Comparison of ENCODE assay signal across 1 cellular context in the genomic region with DNA sequence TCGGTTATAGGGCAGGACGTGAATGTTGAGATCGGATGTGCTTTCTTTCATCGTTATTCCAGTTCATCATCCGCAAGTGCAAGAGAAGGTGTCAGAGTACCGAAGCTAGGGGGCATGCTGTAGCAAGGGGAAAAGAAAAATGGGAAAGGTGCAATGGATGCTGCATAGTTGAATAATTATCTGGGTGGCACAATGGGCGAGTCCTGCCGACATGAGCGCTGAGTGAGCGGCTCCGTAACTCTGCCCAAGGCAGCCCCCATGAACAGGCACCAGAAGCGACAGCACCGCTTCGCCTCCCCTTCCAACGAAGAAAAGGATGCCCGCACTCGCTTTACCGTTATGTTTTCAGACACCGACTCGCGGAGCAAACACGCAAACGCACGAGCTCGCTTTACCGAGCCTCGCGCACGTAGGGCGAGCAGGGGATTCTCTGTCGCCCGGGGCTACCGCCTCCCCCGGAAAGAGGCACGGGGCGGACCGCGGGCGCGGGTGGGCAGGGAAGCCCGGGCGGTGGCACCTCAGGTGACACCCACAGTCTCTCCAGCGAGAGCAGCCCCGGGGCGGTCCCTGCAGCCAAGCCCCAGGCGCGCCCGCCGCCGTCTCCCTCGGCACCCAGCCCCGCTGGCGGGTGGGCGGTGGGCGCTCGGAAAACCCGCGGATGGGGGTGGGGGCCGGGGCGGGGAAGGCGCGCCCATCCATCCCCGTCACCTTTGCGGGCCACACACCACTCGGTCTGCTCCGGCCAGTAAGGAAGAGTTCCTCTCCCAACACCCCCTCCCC.
A peak's percentile ranks its signal among the peaks of the same experiment; 100 is the strongest.
TF ChIP-seq lines count a peak whose summit lies in the region.

No MANE protein-coding gene starts in this region.

TF ChIP-seq in HepG2, 621 proteins besides CTCF, POLR2A, EP300 and RAD21 (continued from another document and continues in another):
- TF ChIP-seq ZNF124 (CRISPR knock-in tag; IDR thresholded peaks at IDR 0.05) (no peak), ZNF335 (CRISPR knock-in tag; IDR thresholded peaks at IDR 0.05) (0 out of 2 replicates have a peak, but pooled peaks have one; percentile 35), ZNF292 (CRISPR knock-in tag; IDR thresholded peaks at IDR 0.05; ENCODE audit: borderline replicate concordance, low read depth) (peak; percentile 51; the same call in 1 of the 2 replicates), MEF2D (CRISPR knock-in tag; IDR thresholded peaks at IDR 0.05) (peak; percentile 39; the same call in 1 of the 2 replicates), ZNF121 (CRISPR knock-in tag; IDR thresholded peaks at IDR 0.05) (no peak), ZKSCAN1 (IDR thresholded peaks at IDR 0.05; ENCODE audit: low read length) (no peak), ZKSCAN8 (CRISPR knock-in tag; IDR thresholded peaks at IDR 0.05; ENCODE audit: borderline replicate concordance) (0 out of 2 replicates have a peak, but pooled peaks have one; percentile 30), CHD2 (IDR thresholded peaks at IDR 0.05; ENCODE audit: low read depth, low read length) (no peak), SAP130 (CRISPR knock-in tag; IDR thresholded peaks at IDR 0.05; ENCODE audit: low read depth) (peak; percentile 75), PHF20 (CRISPR knock-in tag; IDR thresholded peaks at IDR 0.05) (no peak), CCDC6 (CRISPR knock-in tag; IDR thresholded peaks at IDR 0.05) (no peak), ZNF720 (CRISPR knock-in tag; IDR thresholded peaks at IDR 0.05) (no peak), ZNF614 (CRISPR knock-in tag; IDR thresholded peaks at IDR 0.05; ENCODE audit: borderline replicate concordance) (0 out of 2 replicates have a peak, but pooled peaks have one; percentile 36), NR2C2 (CRISPR knock-in tag; IDR thresholded peaks at IDR 0.05; ENCODE audit: borderline replicate concordance) (no peak), ZFP1 (CRISPR knock-in tag; IDR thresholded peaks at IDR 0.05) (no peak), NRL (CRISPR knock-in tag; IDR thresholded peaks at IDR 0.05; ENCODE audit: borderline replicate concordance) (peak; percentile 37; the same call in 1 of the 2 replicates), ZBTB38 (CRISPR knock-in tag; IDR thresholded peaks at IDR 0.05) (peak; percentile 25; the same call in 1 of the 2 replicates), ZNF841 (CRISPR knock-in tag; IDR thresholded peaks at IDR 0.05; ENCODE audit: borderline replicate concordance) (peak; percentile 62; the same call in 1 of the 2 replicates), ZNF234 (CRISPR knock-in tag; conservative IDR thresholded peaks at IDR 0.05) (no peak), HNRNPH1 (optimal IDR thresholded peaks at IDR 0.05; ENCODE audit: low read depth, low read length) (no peak), CENPT (CRISPR knock-in tag; IDR thresholded peaks at IDR 0.05; ENCODE audit: low read depth) (no peak), HNF4A (CRISPR knock-in tag; IDR thresholded peaks at IDR 0.05) (no peak), ZNF317 (CRISPR knock-in tag; IDR thresholded peaks at IDR 0.05) (0 out of 2 replicates have a peak, but pooled peaks have one; percentile 31), ZMYM3 (CRISPR knock-in tag; IDR thresholded peaks at IDR 0.05) (no peak), ZNF260 (CRISPR knock-in tag; IDR thresholded peaks at IDR 0.05; ENCODE audit: borderline replicate concordance, low read depth) (no peak), ISX (CRISPR knock-in tag; conservative IDR thresholded peaks at IDR 0.05) (no peak), IRF2 (CRISPR knock-in tag; IDR thresholded peaks at IDR 0.05) (peak; percentile 51; the same call in 1 of the 2 replicates), HNRNPL (IDR thresholded peaks at IDR 0.05; ENCODE audit: low read depth, low read length) (peak; percentile 68; the same call in 1 of the 2 replicates), ARNT (IDR thresholded peaks at IDR 0.05) (no peak), GFI1 (CRISPR knock-in tag; IDR thresholded peaks at IDR 0.05; ENCODE audit: borderline replicate concordance) (0 out of 2 replicates have a peak, but pooled peaks have one; percentile 7)
- TF ChIP-seq, protein P1, sequence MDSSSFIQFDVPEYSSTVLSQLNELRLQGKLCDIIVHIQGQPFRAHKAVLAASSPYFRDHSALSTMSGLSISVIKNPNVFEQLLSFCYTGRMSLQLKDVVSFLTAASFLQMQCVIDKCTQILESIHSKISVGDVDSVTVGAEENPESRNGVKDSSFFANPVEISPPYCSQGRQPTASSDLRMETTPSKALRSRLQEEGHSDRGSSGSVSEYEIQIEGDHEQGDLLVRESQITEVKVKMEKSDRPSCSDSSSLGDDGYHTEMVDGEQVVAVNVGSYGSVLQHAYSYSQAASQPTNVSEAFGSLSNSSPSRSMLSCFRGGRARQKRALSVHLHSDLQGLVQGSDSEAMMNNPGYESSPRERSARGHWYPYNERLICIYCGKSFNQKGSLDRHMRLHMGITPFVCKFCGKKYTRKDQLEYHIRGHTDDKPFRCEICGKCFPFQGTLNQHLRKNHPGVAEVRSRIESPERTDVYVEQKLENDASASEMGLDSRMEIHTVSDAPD (CRISPR knock-in tag; IDR thresholded peaks at IDR 0.05): no peak
- TF ChIP-seq, protein P2, sequence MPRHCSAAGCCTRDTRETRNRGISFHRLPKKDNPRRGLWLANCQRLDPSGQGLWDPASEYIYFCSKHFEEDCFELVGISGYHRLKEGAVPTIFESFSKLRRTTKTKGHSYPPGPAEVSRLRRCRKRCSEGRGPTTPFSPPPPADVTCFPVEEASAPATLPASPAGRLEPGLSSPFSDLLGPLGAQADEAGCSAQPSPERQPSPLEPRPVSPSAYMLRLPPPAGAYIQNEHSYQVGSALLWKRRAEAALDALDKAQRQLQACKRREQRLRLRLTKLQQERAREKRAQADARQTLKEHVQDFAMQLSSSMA (CRISPR knock-in tag; IDR thresholded peaks at IDR 0.05): peak; percentile 38; the same call in 1 of the 2 replicates
- TF ChIP-seq, protein P3, sequence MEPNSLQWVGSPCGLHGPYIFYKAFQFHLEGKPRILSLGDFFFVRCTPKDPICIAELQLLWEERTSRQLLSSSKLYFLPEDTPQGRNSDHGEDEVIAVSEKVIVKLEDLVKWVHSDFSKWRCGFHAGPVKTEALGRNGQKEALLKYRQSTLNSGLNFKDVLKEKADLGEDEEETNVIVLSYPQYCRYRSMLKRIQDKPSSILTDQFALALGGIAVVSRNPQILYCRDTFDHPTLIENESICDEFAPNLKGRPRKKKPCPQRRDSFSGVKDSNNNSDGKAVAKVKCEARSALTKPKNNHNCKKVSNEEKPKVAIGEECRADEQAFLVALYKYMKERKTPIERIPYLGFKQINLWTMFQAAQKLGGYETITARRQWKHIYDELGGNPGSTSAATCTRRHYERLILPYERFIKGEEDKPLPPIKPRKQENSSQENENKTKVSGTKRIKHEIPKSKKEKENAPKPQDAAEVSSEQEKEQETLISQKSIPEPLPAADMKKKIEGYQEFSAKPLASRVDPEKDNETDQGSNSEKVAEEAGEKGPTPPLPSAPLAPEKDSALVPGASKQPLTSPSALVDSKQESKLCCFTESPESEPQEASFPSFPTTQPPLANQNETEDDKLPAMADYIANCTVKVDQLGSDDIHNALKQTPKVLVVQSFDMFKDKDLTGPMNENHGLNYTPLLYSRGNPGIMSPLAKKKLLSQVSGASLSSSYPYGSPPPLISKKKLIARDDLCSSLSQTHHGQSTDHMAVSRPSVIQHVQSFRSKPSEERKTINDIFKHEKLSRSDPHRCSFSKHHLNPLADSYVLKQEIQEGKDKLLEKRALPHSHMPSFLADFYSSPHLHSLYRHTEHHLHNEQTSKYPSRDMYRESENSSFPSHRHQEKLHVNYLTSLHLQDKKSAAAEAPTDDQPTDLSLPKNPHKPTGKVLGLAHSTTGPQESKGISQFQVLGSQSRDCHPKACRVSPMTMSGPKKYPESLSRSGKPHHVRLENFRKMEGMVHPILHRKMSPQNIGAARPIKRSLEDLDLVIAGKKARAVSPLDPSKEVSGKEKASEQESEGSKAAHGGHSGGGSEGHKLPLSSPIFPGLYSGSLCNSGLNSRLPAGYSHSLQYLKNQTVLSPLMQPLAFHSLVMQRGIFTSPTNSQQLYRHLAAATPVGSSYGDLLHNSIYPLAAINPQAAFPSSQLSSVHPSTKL (CRISPR knock-in tag; IDR thresholded peaks at IDR 0.05): peak; percentile 31; the same call in 1 of the 2 replicates
- TF ChIP-seq, protein P4, sequence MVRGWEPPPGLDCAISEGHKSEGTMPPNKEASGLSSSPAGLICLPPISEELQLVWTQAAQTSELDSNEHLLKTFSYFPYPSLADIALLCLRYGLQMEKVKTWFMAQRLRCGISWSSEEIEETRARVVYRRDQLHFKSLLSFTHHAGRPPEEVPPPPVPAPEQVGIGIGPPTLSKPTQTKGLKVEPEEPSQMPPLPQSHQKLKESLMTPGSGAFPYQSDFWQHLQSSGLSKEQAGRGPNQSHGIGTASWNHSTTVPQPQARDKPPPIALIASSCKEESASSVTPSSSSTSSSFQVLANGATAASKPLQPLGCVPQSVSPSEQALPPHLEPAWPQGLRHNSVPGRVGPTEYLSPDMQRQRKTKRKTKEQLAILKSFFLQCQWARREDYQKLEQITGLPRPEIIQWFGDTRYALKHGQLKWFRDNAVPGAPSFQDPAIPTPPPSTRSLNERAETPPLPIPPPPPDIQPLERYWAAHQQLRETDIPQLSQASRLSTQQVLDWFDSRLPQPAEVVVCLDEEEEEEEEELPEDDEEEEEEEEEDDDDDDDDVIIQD (CRISPR knock-in tag; IDR thresholded peaks at IDR 0.05; ENCODE audit: low read depth): 0 out of 2 replicates have a peak, but pooled peaks have one; percentile 30
- TF ChIP-seq, protein P5, sequence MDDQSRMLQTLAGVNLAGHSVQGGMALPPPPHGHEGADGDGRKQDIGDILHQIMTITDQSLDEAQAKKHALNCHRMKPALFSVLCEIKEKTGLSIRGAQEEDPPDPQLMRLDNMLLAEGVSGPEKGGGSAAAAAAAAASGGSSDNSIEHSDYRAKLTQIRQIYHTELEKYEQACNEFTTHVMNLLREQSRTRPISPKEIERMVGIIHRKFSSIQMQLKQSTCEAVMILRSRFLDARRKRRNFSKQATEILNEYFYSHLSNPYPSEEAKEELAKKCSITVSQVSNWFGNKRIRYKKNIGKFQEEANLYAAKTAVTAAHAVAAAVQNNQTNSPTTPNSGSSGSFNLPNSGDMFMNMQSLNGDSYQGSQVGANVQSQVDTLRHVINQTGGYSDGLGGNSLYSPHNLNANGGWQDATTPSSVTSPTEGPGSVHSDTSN (CRISPR knock-in tag; IDR thresholded peaks at IDR 0.05; ENCODE audit: borderline replicate concordance): no peak
- TF ChIP-seq, protein P6, sequence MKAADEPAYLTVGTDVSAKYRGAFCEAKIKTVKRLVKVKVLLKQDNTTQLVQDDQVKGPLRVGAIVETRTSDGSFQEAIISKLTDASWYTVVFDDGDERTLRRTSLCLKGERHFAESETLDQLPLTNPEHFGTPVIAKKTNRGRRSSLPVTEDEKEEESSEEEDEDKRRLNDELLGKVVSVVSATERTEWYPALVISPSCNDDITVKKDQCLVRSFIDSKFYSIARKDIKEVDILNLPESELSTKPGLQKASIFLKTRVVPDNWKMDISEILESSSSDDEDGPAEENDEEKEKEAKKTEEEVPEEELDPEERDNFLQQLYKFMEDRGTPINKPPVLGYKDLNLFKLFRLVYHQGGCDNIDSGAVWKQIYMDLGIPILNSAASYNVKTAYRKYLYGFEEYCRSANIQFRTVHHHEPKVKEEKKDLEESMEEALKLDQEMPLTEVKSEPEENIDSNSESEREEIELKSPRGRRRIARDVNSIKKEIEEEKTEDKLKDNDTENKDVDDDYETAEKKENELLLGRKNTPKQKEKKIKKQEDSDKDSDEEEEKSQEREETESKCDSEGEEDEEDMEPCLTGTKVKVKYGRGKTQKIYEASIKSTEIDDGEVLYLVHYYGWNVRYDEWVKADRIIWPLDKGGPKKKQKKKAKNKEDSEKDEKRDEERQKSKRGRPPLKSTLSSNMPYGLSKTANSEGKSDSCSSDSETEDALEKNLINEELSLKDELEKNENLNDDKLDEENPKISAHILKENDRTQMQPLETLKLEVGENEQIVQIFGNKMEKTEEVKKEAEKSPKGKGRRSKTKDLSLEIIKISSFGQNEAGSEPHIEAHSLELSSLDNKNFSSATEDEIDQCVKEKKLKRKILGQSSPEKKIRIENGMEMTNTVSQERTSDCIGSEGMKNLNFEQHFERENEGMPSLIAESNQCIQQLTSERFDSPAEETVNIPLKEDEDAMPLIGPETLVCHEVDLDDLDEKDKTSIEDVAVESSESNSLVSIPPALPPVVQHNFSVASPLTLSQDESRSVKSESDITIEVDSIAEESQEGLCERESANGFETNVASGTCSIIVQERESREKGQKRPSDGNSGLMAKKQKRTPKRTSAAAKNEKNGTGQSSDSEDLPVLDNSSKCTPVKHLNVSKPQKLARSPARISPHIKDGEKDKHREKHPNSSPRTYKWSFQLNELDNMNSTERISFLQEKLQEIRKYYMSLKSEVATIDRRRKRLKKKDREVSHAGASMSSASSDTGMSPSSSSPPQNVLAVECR (CRISPR knock-in tag; IDR thresholded peaks at IDR 0.05; ENCODE audit: borderline replicate concordance): peak; percentile 13; the same call in 1 of the 2 replicates
- TF ChIP-seq, protein P7, sequence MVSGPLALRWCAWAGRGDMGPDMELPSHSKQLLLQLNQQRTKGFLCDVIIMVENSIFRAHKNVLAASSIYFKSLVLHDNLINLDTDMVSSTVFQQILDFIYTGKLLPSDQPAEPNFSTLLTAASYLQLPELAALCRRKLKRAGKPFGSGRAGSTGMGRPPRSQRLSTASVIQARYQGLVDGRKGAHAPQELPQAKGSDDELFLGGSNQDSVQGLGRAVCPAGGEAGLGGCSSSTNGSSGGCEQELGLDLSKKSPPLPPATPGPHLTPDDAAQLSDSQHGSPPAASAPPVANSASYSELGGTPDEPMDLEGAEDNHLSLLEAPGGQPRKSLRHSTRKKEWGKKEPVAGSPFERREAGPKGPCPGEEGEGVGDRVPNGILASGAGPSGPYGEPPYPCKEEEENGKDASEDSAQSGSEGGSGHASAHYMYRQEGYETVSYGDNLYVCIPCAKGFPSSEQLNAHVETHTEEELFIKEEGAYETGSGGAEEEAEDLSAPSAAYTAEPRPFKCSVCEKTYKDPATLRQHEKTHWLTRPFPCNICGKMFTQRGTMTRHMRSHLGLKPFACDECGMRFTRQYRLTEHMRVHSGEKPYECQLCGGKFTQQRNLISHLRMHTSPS (CRISPR knock-in tag; IDR thresholded peaks at IDR 0.05; ENCODE audit: low read depth): peak; percentile 65; the same call in 1 of the 2 replicates
- TF ChIP-seq, protein P8, sequence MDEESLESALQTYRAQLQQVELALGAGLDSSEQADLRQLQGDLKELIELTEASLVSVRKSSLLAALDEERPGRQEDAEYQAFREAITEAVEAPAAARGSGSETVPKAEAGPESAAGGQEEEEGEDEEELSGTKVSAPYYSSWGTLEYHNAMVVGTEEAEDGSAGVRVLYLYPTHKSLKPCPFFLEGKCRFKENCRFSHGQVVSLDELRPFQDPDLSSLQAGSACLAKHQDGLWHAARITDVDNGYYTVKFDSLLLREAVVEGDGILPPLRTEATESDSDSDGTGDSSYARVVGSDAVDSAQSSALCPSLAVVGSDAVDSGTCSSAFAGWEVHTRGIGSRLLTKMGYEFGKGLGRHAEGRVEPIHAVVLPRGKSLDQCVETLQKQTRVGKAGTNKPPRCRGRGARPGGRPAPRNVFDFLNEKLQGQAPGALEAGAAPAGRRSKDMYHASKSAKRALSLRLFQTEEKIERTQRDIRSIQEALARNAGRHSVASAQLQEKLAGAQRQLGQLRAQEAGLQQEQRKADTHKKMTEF (CRISPR knock-in tag; IDR thresholded peaks at IDR 0.05): no peak
